ENCODE assay signal across 1 cellular context in genomic region chr1:221723018-221723917, GRCh38.
TF ChIP-seq lines count a peak whose summit lies in the region.

No MANE protein-coding gene starts in this region.

TF ChIP-seq in K562, 482 proteins besides CTCF, POLR2A, EP300 and RAD21 (continued from another document and continues in another):
- TF ChIP-seq, protein P1, sequence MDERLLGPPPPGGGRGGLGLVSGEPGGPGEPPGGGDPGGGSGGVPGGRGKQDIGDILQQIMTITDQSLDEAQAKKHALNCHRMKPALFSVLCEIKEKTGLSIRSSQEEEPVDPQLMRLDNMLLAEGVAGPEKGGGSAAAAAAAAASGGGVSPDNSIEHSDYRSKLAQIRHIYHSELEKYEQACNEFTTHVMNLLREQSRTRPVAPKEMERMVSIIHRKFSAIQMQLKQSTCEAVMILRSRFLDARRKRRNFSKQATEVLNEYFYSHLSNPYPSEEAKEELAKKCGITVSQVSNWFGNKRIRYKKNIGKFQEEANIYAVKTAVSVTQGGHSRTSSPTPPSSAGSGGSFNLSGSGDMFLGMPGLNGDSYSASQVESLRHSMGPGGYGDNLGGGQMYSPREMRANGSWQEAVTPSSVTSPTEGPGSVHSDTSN (CRISPR knock-in tag; IDR thresholded peaks at IDR 0.05; ENCODE audit: low read depth): no peak
- TF ChIP-seq, protein P1 (tag; conservative IDR thresholded peaks at IDR 0.05; ENCODE audit: low read depth): no peak; the same call in 1 of the 2 replicates
- TF ChIP-seq ZNF551 (CRISPR knock-in tag; IDR thresholded peaks at IDR 0.05) (no peak), HNRNPH1 (optimal IDR thresholded peaks at IDR 0.05; ENCODE audit: low read depth, low read length) (no peak), BMI1 (IDR thresholded peaks at IDR 0.05; ENCODE audit: low read length) (no peak), NR4A1 (CRISPR knock-in tag; IDR thresholded peaks at IDR 0.05) (no peak), NR4A1 (tag; IDR thresholded peaks at IDR 0.05) (0 out of 2 replicates have a peak, but pooled peaks have one; percentile 70), AFF4 (CRISPR knock-in tag; IDR thresholded peaks at IDR 0.05) (peak; percentile 74; the same call in 1 of the 2 replicates), SMARCC2 (IDR thresholded peaks at IDR 0.05; ENCODE audit: low read depth) (peak; percentile 56; the same call in 1 of the 2 replicates), SREBF2 (CRISPR knock-in tag; IDR thresholded peaks at IDR 0.05) (no peak), ZNF57 (CRISPR knock-in tag; IDR thresholded peaks at IDR 0.05) (no peak), HMBOX1 (IDR thresholded peaks at IDR 0.05) (peak; percentile 91), ELF4 (CRISPR knock-in tag; IDR thresholded peaks at IDR 0.05) (no peak), CEBPZ (IDR thresholded peaks at IDR 0.05; ENCODE audit: borderline replicate concordance, low read depth, low read length) (no peak), TARDBP (IDR thresholded peaks at IDR 0.05) (no peak), SMARCA5 (IDR thresholded peaks at IDR 0.05) (no peak), ZNF449 (CRISPR knock-in tag; IDR thresholded peaks at IDR 0.05) (peak; percentile 62; the same call in 1 of the 2 replicates), ATF4 (CRISPR knock-in tag; IDR thresholded peaks at IDR 0.05) (peak; percentile 92), TRIM24 (IDR thresholded peaks at IDR 0.05) (peak; percentile 48 to 50; a peak in 3 of 4 replicates), MYBL2 (IDR thresholded peaks at IDR 0.05; ENCODE audit: low read depth) (no peak), MYBL2 (CRISPR knock-in tag; IDR thresholded peaks at IDR 0.05; ENCODE audit: borderline replicate concordance) (no peak), SMARCE1 (IDR thresholded peaks at IDR 0.05) (peak; percentile 31; the same call in 1 of the 2 replicates)
- TF ChIP-seq, protein P2, sequence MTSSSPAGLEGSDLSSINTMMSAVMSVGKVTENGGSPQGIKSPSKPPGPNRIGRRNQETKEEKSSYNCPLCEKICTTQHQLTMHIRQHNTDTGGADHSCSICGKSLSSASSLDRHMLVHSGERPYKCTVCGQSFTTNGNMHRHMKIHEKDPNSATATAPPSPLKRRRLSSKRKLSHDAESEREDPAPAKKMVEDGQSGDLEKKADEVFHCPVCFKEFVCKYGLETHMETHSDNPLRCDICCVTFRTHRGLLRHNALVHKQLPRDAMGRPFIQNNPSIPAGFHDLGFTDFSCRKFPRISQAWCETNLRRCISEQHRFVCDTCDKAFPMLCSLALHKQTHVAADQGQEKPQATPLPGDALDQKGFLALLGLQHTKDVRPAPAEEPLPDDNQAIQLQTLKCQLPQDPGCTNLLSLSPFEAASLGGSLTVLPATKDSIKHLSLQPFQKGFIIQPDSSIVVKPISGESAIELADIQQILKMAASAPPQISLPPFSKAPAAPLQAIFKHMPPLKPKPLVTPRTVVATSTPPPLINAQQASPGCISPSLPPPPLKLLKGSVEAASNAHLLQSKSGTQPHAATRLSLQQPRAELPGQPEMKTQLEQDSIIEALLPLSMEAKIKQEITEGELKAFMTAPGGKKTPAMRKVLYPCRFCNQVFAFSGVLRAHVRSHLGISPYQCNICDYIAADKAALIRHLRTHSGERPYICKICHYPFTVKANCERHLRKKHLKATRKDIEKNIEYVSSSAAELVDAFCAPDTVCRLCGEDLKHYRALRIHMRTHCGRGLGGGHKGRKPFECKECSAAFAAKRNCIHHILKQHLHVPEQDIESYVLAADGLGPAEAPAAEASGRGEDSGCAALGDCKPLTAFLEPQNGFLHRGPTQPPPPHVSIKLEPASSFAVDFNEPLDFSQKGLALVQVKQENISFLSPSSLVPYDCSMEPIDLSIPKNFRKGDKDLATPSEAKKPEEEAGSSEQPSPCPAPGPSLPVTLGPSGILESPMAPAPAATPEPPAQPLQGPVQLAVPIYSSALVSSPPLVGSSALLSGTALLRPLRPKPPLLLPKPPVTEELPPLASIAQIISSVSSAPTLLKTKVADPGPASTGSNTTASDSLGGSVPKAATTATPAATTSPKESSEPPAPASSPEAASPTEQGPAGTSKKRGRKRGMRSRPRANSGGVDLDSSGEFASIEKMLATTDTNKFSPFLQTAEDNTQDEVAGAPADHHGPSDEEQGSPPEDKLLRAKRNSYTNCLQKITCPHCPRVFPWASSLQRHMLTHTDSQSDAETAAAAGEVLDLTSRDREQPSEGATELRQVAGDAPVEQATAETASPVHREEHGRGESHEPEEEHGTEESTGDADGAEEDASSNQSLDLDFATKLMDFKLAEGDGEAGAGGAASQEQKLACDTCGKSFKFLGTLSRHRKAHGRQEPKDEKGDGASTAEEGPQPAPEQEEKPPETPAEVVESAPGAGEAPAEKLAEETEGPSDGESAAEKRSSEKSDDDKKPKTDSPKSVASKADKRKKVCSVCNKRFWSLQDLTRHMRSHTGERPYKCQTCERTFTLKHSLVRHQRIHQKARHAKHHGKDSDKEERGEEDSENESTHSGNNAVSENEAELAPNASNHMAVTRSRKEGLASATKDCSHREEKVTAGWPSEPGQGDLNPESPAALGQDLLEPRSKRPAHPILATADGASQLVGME (CRISPR knock-in tag; IDR thresholded peaks at IDR 0.05): no peak
- TF ChIP-seq, protein P3, sequence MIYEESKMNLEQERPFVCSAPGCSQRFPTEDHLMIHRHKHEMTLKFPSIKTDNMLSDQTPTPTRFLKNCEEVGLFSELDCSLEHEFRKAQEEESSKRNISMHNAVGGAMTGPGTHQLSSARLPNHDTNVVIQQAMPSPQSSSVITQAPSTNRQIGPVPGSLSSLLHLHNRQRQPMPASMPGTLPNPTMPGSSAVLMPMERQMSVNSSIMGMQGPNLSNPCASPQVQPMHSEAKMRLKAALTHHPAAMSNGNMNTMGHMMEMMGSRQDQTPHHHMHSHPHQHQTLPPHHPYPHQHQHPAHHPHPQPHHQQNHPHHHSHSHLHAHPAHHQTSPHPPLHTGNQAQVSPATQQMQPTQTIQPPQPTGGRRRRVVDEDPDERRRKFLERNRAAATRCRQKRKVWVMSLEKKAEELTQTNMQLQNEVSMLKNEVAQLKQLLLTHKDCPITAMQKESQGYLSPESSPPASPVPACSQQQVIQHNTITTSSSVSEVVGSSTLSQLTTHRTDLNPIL (CRISPR knock-in tag; IDR thresholded peaks at IDR 0.05): no peak
